23 cellular contexts compared by ENCODE assay signal in genomic region chr4:118957683-118958082, GRCh38.
DNase-seq lines count a peak whose midpoint lies in the region; ATAC-seq and TF ChIP-seq lines count a peak whose summit lies in the region.
"Had no signal": no experiment of that assay in that cellular context is flagged by ENCODE, and none has a peak within 500 bp of the region (broad histone marks: within the 10 kb centered on the region; RNA-seq: fewer than 3 reads in every experiment).

No MANE protein-coding gene starts in this region.

- H3K4me1 ChIP-seq in GM23248 (ENCODE audit: insufficient read depth) = peaks cover 42% of the 10 kb centered on the region
- peaks cover 71 to 99% (median 98%) of the 10 kb centered on the region in 4 donors for H3K4me1 ChIP-seq in esophagus muscularis mucosa
- H3K4me1 ChIP-seq in neural progenitor cell = no peaks in the 10 kb centered on the region
- H3K4me1 ChIP-seq: foreskin keratinocyte, SJCRH30 had no signal

- TF ChIP-seq POLR2A in esophagus muscularis mucosa (IDR thresholded peaks at IDR 0.05; ENCODE audit: low read depth) = no peak

- H2AFZ ChIP-seq in GM23248 (no peak overlapping the region), neural progenitor cell (replicated peaks) (no peak overlapping the region)

- H3K79me2 ChIP-seq in GM23248 (ENCODE audit: insufficient read depth) (no peaks in the 10 kb centered on the region), neural progenitor cell (ENCODE audit: low read depth) (no peaks in the 10 kb centered on the region)

- no peaks in the 10 kb centered on the region for H3K9me3 Mint-ChIP-seq in stimulated activated effector memory CD8-positive, alpha-beta T cell treated with anti-CD3 and anti-CD28 coated beads, Interleukin-12 subunit alpha, Interleukin-12 subunit beta, amount 100 ng/mL, for 72 hours
- no peaks in the 10 kb centered on the region for H3K9me3 Mint-ChIP-seq in neural progenitor cell
- H3K9me3 Mint-ChIP-seq: activated CD4-positive, alpha-beta T cell treated with anti-CD3 and anti-CD28 coated beads, Interleukin-2, amount 10 ng/mL, durations not matched to agents 7 days and 5 days; endodermal cell had no signal

- H4K20me1 ChIP-seq in GM23248 (ENCODE audit: insufficient read depth) (no peaks in the 10 kb centered on the region), neural progenitor cell (ENCODE audit: low read depth) (no peaks in the 10 kb centered on the region)

- no peak overlapping the region for H3K4me3 ChIP-seq in GM23248
- no peak overlapping the region for H3K4me3 ChIP-seq in esophagus muscularis mucosa
- no peak overlapping the region for H3K4me3 ChIP-seq in dorsolateral prefrontal cortex
- no peak overlapping the region for H3K4me3 ChIP-seq in neural progenitor cell
- H3K4me3 ChIP-seq: mucosa of descending colon, SJCRH30 had no signal

- H3K4me1 Mint-ChIP-seq in stimulated activated effector memory CD8-positive, alpha-beta T cell treated with anti-CD3 and anti-CD28 coated beads, Interleukin-12 subunit alpha, Interleukin-12 subunit beta, amount 100 ng/mL, for 72 hours = no peaks in the 10 kb centered on the region
- H3K4me1 Mint-ChIP-seq in neural progenitor cell = no peaks in the 10 kb centered on the region
- H3K4me1 Mint-ChIP-seq: activated CD4-positive, alpha-beta T cell treated with anti-CD3 and anti-CD28 coated beads, Interleukin-2, amount 10 ng/mL, durations not matched to agents 7 days and 5 days; endodermal cell had no signal

- no peaks in the 10 kb centered on the region for H3K9me2 ChIP-seq in GM23248 (ENCODE audit: insufficient read depth)

- peaks cover 26% of the 10 kb centered on the region for H3F3A ChIP-seq in GM23248 (ENCODE audit: insufficient read depth)
- H3F3A ChIP-seq in neural progenitor cell (ENCODE audit: low read depth) = no peaks in the 10 kb centered on the region

- no peak overlapping the region for H3K4me2 ChIP-seq in GM23248 (ENCODE audit: unreplicated experiment)
- H3K4me2 ChIP-seq in neural progenitor cell = no peak overlapping the region

- no peak overlapping the region for H3K27ac ChIP-seq in GM23248
- peak overlapping the region; percentile 79 to 88 (median 80) for H3K27ac ChIP-seq in esophagus muscularis mucosa (replicated peaks in 1 of 4)
- H3K27ac ChIP-seq in dorsolateral prefrontal cortex = no peak overlapping the region
- H3K27ac ChIP-seq in neural progenitor cell = no peak overlapping the region
- H3K27ac ChIP-seq: foreskin keratinocyte, neutrophil, SJCRH30 had no signal

- H3K36me3 ChIP-seq in GM23248 (ENCODE audit: low read depth) = no peaks in the 10 kb centered on the region
- no peaks in the 10 kb centered on the region for H3K36me3 ChIP-seq in esophagus muscularis mucosa
- H3K36me3 ChIP-seq in neural progenitor cell = no peaks in the 10 kb centered on the region
- H3K36me3 ChIP-seq: neutrophil, SJCRH30 had no signal

- H3K9me3 ChIP-seq in GM23248 (ENCODE audit: low read depth) (no peaks in the 10 kb centered on the region), esophagus muscularis mucosa (no peaks in the 10 kb centered on the region), neural progenitor cell (ENCODE audit: low read depth) (no peaks in the 10 kb centered on the region)
- H3K9me3 ChIP-seq: mucosa of descending colon, neutrophil, SJCRH30 had no signal

- peak; percentile 36 for ATAC-seq in stimulated activated effector memory CD8-positive, alpha-beta T cell treated with anti-CD3 and anti-CD28 coated beads, Interleukin-12 subunit alpha, Interleukin-12 subunit beta, amount 100 ng/mL, for 72 hours
- ATAC-seq: foreskin keratinocyte; left colon; mucosa of descending colon; stimulated activated naive CD8-positive, alpha-beta T cell treated with anti-CD3 and anti-CD28 coated beads, Interleukin-15, Interleukin-2, amounts not matched to agents 100 U/mL and 50 U/mL, for 24 hours had no signal

- H3K36me3 Mint-ChIP-seq in stimulated activated effector memory CD8-positive, alpha-beta T cell treated with anti-CD3 and anti-CD28 coated beads, Interleukin-12 subunit alpha, Interleukin-12 subunit beta, amount 100 ng/mL, for 72 hours = no peaks in the 10 kb centered on the region
- H3K36me3 Mint-ChIP-seq in neural progenitor cell = no peaks in the 10 kb centered on the region

- no peak for TF ChIP-seq CTCF in esophagus muscularis mucosa (IDR thresholded peaks at IDR 0.05)
- no peak for TF ChIP-seq CTCF in dorsolateral prefrontal cortex (IDR thresholded peaks at IDR 0.05 in 54 of 56, conservative IDR thresholded peaks at IDR 0.05 in 2 of 56; ENCODE audit: low read depth in 1 of 56, partially characterized antibody in 56 of 56)
- no peak for TF ChIP-seq CTCF in neural progenitor cell (IDR thresholded peaks at IDR 0.05)

- DNase-seq in GM23248 = peak; percentile 24
- DNase-seq in esophagus muscularis mucosa (ENCODE audit: extremely low spot score) = peak; percentile 84
- peak; percentile 51 for DNase-seq in iris pigment epithelial cell (ENCODE audit: low read depth)
- DNase-seq in stimulated activated effector memory CD8-positive, alpha-beta T cell treated with anti-CD3 and anti-CD28 coated beads, Interleukin-12 subunit alpha, Interleukin-12 subunit beta, amount 100 ng/mL, for 72 hours (ENCODE audit: low spot score in 2 of 2) = no peak
- DNase-seq in G401 (ENCODE audit: low spot score) = no peak
- no peak for DNase-seq in dorsolateral prefrontal cortex
- no peak for DNase-seq in islet precursor cell
- DNase-seq in neural progenitor cell (ENCODE audit: low spot score) = no peak
- DNase-seq: ACHN; activated CD4-positive, alpha-beta T cell treated with anti-CD3 and anti-CD28 coated beads, Interleukin-2, amount 10 ng/mL, durations not matched to agents 7 days and 5 days; activated CD8-positive, alpha-beta memory T cell treated with anti-CD3 and anti-CD28 coated beads, Interleukin-2, amount 50 U/mL, for 48 hours; activated effector memory CD4-positive, alpha-beta T cell treated with anti-CD3 and anti-CD28 coated beads, Interleukin-2, amount 50 U/mL, for 16 hours; amniotic stem cell; endodermal cell; foreskin keratinocyte; GDM1; left colon; mucosa of descending colon; NCI-H1694 treated with DMSO at 0.1 percent for 48 hours; retina; SJCRH30; stimulated activated naive CD8-positive, alpha-beta T cell treated with anti-CD3 and anti-CD28 coated beads, Interleukin-15, Interleukin-2, amounts not matched to agents 100 U/mL and 50 U/mL, for 24 hours had no signal

- intact Hi-C loops in esophagus muscularis mucosa (cut with DNase I) = no loop called here
- intact Hi-C loops in dorsolateral prefrontal cortex (cut with DNase I) = no loop called here

- no peaks in the 10 kb centered on the region for H3K27me3 ChIP-seq in GM23248 (replicated peaks; ENCODE audit: insufficient read depth)
- no peaks in the 10 kb centered on the region for H3K27me3 ChIP-seq in esophagus muscularis mucosa
- H3K27me3 ChIP-seq in dorsolateral prefrontal cortex = no peaks in the 10 kb centered on the region
- H3K27me3 ChIP-seq in neural progenitor cell = no peaks in the 10 kb centered on the region
- H3K27me3 ChIP-seq: foreskin keratinocyte, neutrophil, SJCRH30 had no signal

- WGBS in GM23248 (ENCODE audit: low coverage in 1 of 2, low lambda C conversion rate in 2 of 2, missing lambda C conversion rate in 2 of 2), 2 experiments = 30 to 43% methylated on average over 4 of the region's 4 CpGs
- 36% methylated on average over 4 of the region's 4 CpGs for WGBS in esophagus muscularis mucosa

- in situ Hi-C loops in GM23248 (cut with MboI) = loop anchor here (25.0 kb wide), 1 partner anchor 195 kb away; no protein-coding TSS in a partner anchor
- in situ Hi-C loops in G401 (cut with HindIII; ENCODE audit: low sequenced_read_pairs) = no loop called here

- TF ChIP-seq EP300 in esophagus muscularis mucosa (IDR thresholded peaks at IDR 0.05) = no peak

- no peaks in the 10 kb centered on the region for H3K27me3 Mint-ChIP-seq in neural progenitor cell (ENCODE audit: insufficient read depth, low read depth)

- no peak overlapping the region for H3K4me3 Mint-ChIP-seq in stimulated activated effector memory CD8-positive, alpha-beta T cell treated with anti-CD3 and anti-CD28 coated beads, Interleukin-12 subunit alpha, Interleukin-12 subunit beta, amount 100 ng/mL, for 72 hours
- no peak overlapping the region for H3K4me3 Mint-ChIP-seq in neural progenitor cell
- H3K4me3 Mint-ChIP-seq: activated CD4-positive, alpha-beta T cell treated with anti-CD3 and anti-CD28 coated beads, Interleukin-2, amount 10 ng/mL, durations not matched to agents 7 days and 5 days; endodermal cell had no signal

- H3K27ac Mint-ChIP-seq in stimulated activated effector memory CD8-positive, alpha-beta T cell treated with anti-CD3 and anti-CD28 coated beads, Interleukin-12 subunit alpha, Interleukin-12 subunit beta, amount 100 ng/mL, for 72 hours = no peak overlapping the region
- no peak overlapping the region for H3K27ac Mint-ChIP-seq in neural progenitor cell
- H3K27ac Mint-ChIP-seq: activated CD4-positive, alpha-beta T cell treated with anti-CD3 and anti-CD28 coated beads, Interleukin-2, amount 10 ng/mL, durations not matched to agents 7 days and 5 days; endodermal cell had no signal

- H3K9ac ChIP-seq in GM23248 (no peak overlapping the region), neural progenitor cell (no peak overlapping the region)

Comparison
In these comparisons a context has a peak if more than half of its experiments do, and no peak if none do; other contexts are left out.
1. DNase-seq: peak in GM23248 (single experiment), esophagus muscularis mucosa (single experiment) and iris pigment epithelial cell (single experiment); none in stimulated activated effector memory CD8-positive, alpha-beta T cell treated with anti-CD3 and anti-CD28 coated beads, Interleukin-12 subunit alpha, Interleukin-12 subunit beta, amount 100 ng/mL, for 72 hours (0 of 2), G401 (single experiment), dorsolateral prefrontal cortex (0 of 10), islet precursor cell (single experiment) and neural progenitor cell (single experiment).
2. H3K27ac ChIP-seq: peak in esophagus muscularis mucosa (4 of 4); none in GM23248 (single experiment), dorsolateral prefrontal cortex (0 of 59) and neural progenitor cell (single experiment).